1 cellular context compared by ENCODE assay signal in genomic region chr7:155203882-155204691, GRCh38.
TF ChIP-seq lines count a peak whose summit lies in the region.

No MANE protein-coding gene starts in this region.

TF ChIP-seq in IMR-90, 13 proteins besides CTCF, POLR2A, EP300 and RAD21 (continued from another document):
- no peak for TF ChIP-seq USF2 (IDR thresholded peaks at IDR 0.05; ENCODE audit: low read depth, low read length)
- TF ChIP-seq MAFK (IDR thresholded peaks at IDR 0.05; ENCODE audit: low read depth, low read length): no peak
- no peak for TF ChIP-seq ELK1 (IDR thresholded peaks at IDR 0.05; ENCODE audit: borderline replicate concordance, low read depth, low read length)
- no peak for TF ChIP-seq MAZ (IDR thresholded peaks at IDR 0.05; ENCODE audit: borderline replicate concordance, low read depth, low read length)
- no peak for TF ChIP-seq CHD1 (IDR thresholded peaks at IDR 0.05; ENCODE audit: low read depth, low read length)
- no peak for TF ChIP-seq BHLHE40 (IDR thresholded peaks at IDR 0.05; ENCODE audit: low read depth, low read length)
